33 cellular contexts compared by ENCODE assay signal in genomic region chr18:79615586-79615985, GRCh38.
"Had no signal": no experiment of that assay in that cellular context is flagged by ENCODE, and none has a peak within 500 bp of the region (broad histone marks: within the 10 kb centered on the region; RNA-seq: fewer than 3 reads in every experiment).

No MANE protein-coding gene starts in this region.

- ATAC-seq: Right ventricle myocardium inferior had no signal

- H3K4me1 ChIP-seq: ascending aorta had no signal

- H3K4me3 ChIP-seq: ascending aorta, cardiac muscle cell, MG63, PC-9 had no signal

- H3K27ac ChIP-seq: ascending aorta, cardiac muscle cell, PC-9, RWPE1 had no signal

- DNase-seq: activated CD4-positive, alpha-beta memory T cell treated with anti-CD3 and anti-CD28 coated beads for 36 hours; activated CD4-positive, alpha-beta T cell treated with anti-CD3 and anti-CD28 coated beads for 4 hours; activated CD4-positive, alpha-beta T cell treated with anti-CD3 and anti-CD28 coated beads, Interleukin-2, amount 50 U/mL, for 1 hour; activated CD8-positive, alpha-beta memory T cell treated with anti-CD3 and anti-CD28 coated beads, Interleukin-2, amount 50 U/mL, for 4 hours; activated gamma-delta T cell; activated naive CD4-positive, alpha-beta T cell treated with Interleukin-2 at 50 U/mL for 16 hours; activated naive CD8-positive, alpha-beta T cell treated with anti-CD3 and anti-CD28 coated beads, Interleukin-2, amount 10 ng/mL, durations not matched to agents 7 days and 5 days; activated T-cell treated with anti-CD3 and anti-CD28 coated beads for 4 hours; activated T-cell treated with anti-CD3 and anti-CD28 coated beads, Interleukin-2, amount 50 U/mL, for 48 hours; amygdala; Kasumi-1; KBM-7; MG63; NCI-H1048; NCI-H1436 treated with DMSO at 0.1 percent for 48 hours; NCI-H187; NCI-H2029 treated with DMSO at 0.1 percent for 48 hours; NCI-H2107; NCI-H2171; NCI-H510A; NCI-H526; NCI-H748 treated with DMSO at 0.1 percent for 48 hours; NK-92 treated with Interleukin-12 subunit alpha and Interleukin-12 subunit beta, amount 100 ng/mL, for 24 hours; PC-9; SW 1271; T-helper 1 cell; T-helper 2 cell; T-helper 9 cell had no signal

- H2AFZ ChIP-seq: PC-9 had no signal

- H3K36me3 ChIP-seq: ascending aorta, cardiac muscle cell, MG63 had no signal

- H3K4me2 ChIP-seq: PC-9 had no signal

- H3K27me3 ChIP-seq: ascending aorta, MG63 had no signal

- H3K9me3 ChIP-seq: ascending aorta, MG63 had no signal

- FAIRE-seq: RCC 7860 had no signal
